ENCODE assay signal across 36 cellular contexts in genomic region chr5:67334383-67334782, GRCh38.
"Had no signal": no experiment of that assay in that cellular context is flagged by ENCODE, and none has a peak within 500 bp of the region (broad histone marks: within the 10 kb centered on the region; RNA-seq: fewer than 3 reads in every experiment).

No MANE protein-coding gene starts in this region.

- H3K36me3 ChIP-seq: adrenal gland, Peyer's patch, SJSA1 had no signal

- H3K27ac Mint-ChIP-seq: activated CD8-positive, alpha-beta T cell treated with anti-CD3 and anti-CD28 coated beads, Interleukin-2, amount 10 ng/mL, durations not matched to agents 7 days and 5 days; activated naive CD4-positive, alpha-beta T cell treated with anti-CD3 and anti-CD28 coated beads, Interleukin-2, amount 50 U/mL, for 72 hours; activated T-cell treated with anti-CD3 and anti-CD28 coated beads, Interleukin-2, amount 50 U/mL, for 24 hours; activated T-helper 2 cell treated with anti-CD3 and anti-CD28 coated beads, Interferon-gamma antibody, Interleukin-2, Interleukin-4, amounts not matched to agents 10 μg/mL and 5 μg/mL and 100 μg/mL, durations not matched to agents 14 hours and 24 hours and 36 hours; T-cell had no signal

- ATAC-seq: activated CD8-positive, alpha-beta T cell treated with anti-CD3 and anti-CD28 coated beads, Interleukin-2, amount 10 ng/mL, durations not matched to agents 7 days and 5 days; activated naive CD4-positive, alpha-beta T cell treated with anti-CD3 and anti-CD28 coated beads, Interleukin-2, amount 50 U/mL, for 72 hours; PC-3; T-cell had no signal

- H3K36me3 Mint-ChIP-seq: activated naive CD4-positive, alpha-beta T cell treated with anti-CD3 and anti-CD28 coated beads, Interleukin-2, amount 50 U/mL, for 72 hours; T-cell had no signal

- H3K4me3 ChIP-seq: adrenal gland, Peyer's patch, SJSA1 had no signal

- H3K4me3 Mint-ChIP-seq: activated CD8-positive, alpha-beta T cell treated with anti-CD3 and anti-CD28 coated beads, Interleukin-2, amount 10 ng/mL, durations not matched to agents 7 days and 5 days; activated T-cell treated with anti-CD3 and anti-CD28 coated beads, Interleukin-2, amount 50 U/mL, for 24 hours; brain; T-cell had no signal

- H3K4me1 Mint-ChIP-seq: T-cell had no signal

- H3K9me3 Mint-ChIP-seq: activated T-helper 2 cell treated with anti-CD3 and anti-CD28 coated beads, Interferon-gamma antibody, Interleukin-2, Interleukin-4, amounts not matched to agents 10 μg/mL and 5 μg/mL and 100 μg/mL, durations not matched to agents 14 hours and 24 hours and 36 hours had no signal

- DNase-seq: activated CD4-positive, alpha-beta T cell treated with anti-CD3 and anti-CD28 coated beads for 1 hour; activated CD4-positive, alpha-beta T cell treated with anti-CD3 and anti-CD28 coated beads for 48 hours; activated CD4-positive, alpha-beta T cell treated with anti-CD3 and anti-CD28 coated beads, Interleukin-2, amount 50 U/mL, for 48 hours; activated CD4-positive, CD25-positive, alpha-beta regulatory T cell; activated CD8-positive, alpha-beta T cell treated with anti-CD3 and anti-CD28 coated beads, Interleukin-2, amount 10 ng/mL, durations not matched to agents 7 days and 5 days; activated gamma-delta T cell; activated naive CD4-positive, alpha-beta T cell treated with Interleukin-2 at 50 U/mL for 16 hours; activated T-cell treated with anti-CD3 and anti-CD28 coated beads, Interleukin-2, amount 50 U/mL, for 24 hours; adrenal gland; caudate nucleus; cerebellar nuclear complex; MM.1S; MV-4-11; NCI-H1092; NCI-H1436 treated with DMSO at 0.1 percent for 48 hours; NCI-H1694 treated with DMSO at 0.1 percent for 48 hours; NCI-H2029; NCI-H446; NCI-H510A treated with DMSO at 0.1 percent for 48 hours; NCI-H526 treated with DMSO at 0.1 percent for 48 hours; NCI-H774; PC-3; Peyer's patch; RPMI8226; SHP77 treated with DMSO at 0.1 percent for 48 hours; SK-N-SH; T-cell; T-helper 2 cell; T-helper 9 cell had no signal

- H3K9ac ChIP-seq: KMS-11, SK-N-SH had no signal

- H3K4me1 ChIP-seq: adrenal gland, Peyer's patch, SJSA1 had no signal

- H3K27me3 Mint-ChIP-seq: activated T-cell treated with anti-CD3 and anti-CD28 coated beads, Interleukin-2, amount 50 U/mL, for 24 hours had no signal

- H3K27me3 ChIP-seq: adrenal gland, Peyer's patch, SJSA1 had no signal

- H3K9me3 ChIP-seq: adrenal gland, Peyer's patch, SJSA1, SK-N-SH had no signal

- H3K27ac ChIP-seq: adrenal gland, KMS-11, Peyer's patch, SJSA1, VCaP had no signal

- FAIRE-seq: bronchial epithelial cell had no signal

- H3K4me2 ChIP-seq: KMS-11, SK-N-SH had no signal
